ENCODE assay signal across 10 cellular contexts in genomic region chr16:28136751-28137434, GRCh38.
DNase-seq lines count a peak whose midpoint lies in the region; ATAC-seq and TF ChIP-seq lines count a peak whose summit lies in the region.
"Had no signal": no experiment of that assay in that cellular context is flagged by ENCODE, and none has a peak within 500 bp of the region (broad histone marks: within the 10 kb centered on the region; RNA-seq: fewer than 3 reads in every experiment).

No MANE protein-coding gene starts in this region.

- no peaks in the 10 kb centered on the region for H3K9me3 ChIP-seq in testis
- H3K9me3 ChIP-seq: gastroesophageal sphincter had no signal

- TF ChIP-seq CTCF in testis (IDR thresholded peaks at IDR 0.05), result no peak

- peaks cover 5% of the 10 kb centered on the region for H3K4me1 ChIP-seq in testis
- H3K4me1 ChIP-seq: gastroesophageal sphincter had no signal

- WGBS in testis, 2 donors, result 70 to 87% methylated on average over 4 to 6 of the region's 6 CpGs

- H3K27ac ChIP-seq in testis, result no peak overlapping the region
- H3K27ac ChIP-seq: gastroesophageal sphincter had no signal

- intact Hi-C loops in testis (cut with DNase I; ENCODE audit: low total_unique reads), result no loop called here

- DNase-seq in stimulated activated CD4-positive, alpha-beta T cell treated with anti-CD3 and anti-CD28 coated beads, Interleukin-4, amount 100 ng/mL, for 24 hours, result peak; percentile 21
- DNase-seq in stimulated activated CD4-positive, alpha-beta T cell treated with anti-CD3 and anti-CD28 coated beads, Interleukin-12 subunit alpha, Interleukin-12 subunit beta, amount 100 ng/mL, for 4 hours, result no peak
- DNase-seq in activated effector memory CD4-positive, alpha-beta T cell treated with anti-CD3 and anti-CD28 coated beads, Interleukin-2, amount 50 U/mL, for 16 hours, result peak; percentile 69
- DNase-seq in foreskin melanocyte (peak; percentile 13), testis (peak; percentile 38), GOT3 (lab: John Stamatoyannopoulos, UW) (no peak), DMS 273 treated with DMSO at 0.1 percent for 48 hours (lab: John Stamatoyannopoulos, UW) (no peak)
- DNase-seq: NCI-H1694 treated with DMSO at 0.1 percent for 48 hours had no signal

- H3K36me3 ChIP-seq in testis (ENCODE audit: low read depth, missing control alignments), result no peaks in the 10 kb centered on the region

- ATAC-seq in HG03139 (IDR thresholded peaks at IDR 0.05; ENCODE audit: unreplicated experiment), result no peak
- ATAC-seq: gastroesophageal sphincter had no signal

- H3K4me3 ChIP-seq in testis, result no peak overlapping the region
- H3K4me3 ChIP-seq: gastroesophageal sphincter had no signal

- no peaks in the 10 kb centered on the region for H3K27me3 ChIP-seq in testis
- H3K27me3 ChIP-seq: gastroesophageal sphincter had no signal

- no peak for TF ChIP-seq POLR2A in testis (IDR thresholded peaks at IDR 0.05)

Comparison
In these comparisons a context has a peak if more than half of its experiments do, and no peak if none do; other contexts are left out.
1. DNase-seq: peak in stimulated activated CD4-positive, alpha-beta T cell treated with anti-CD3 and anti-CD28 coated beads, Interleukin-4, amount 100 ng/mL, for 24 hours (single experiment), activated effector memory CD4-positive, alpha-beta T cell treated with anti-CD3 and anti-CD28 coated beads, Interleukin-2, amount 50 U/mL, for 16 hours (single experiment), foreskin melanocyte (single experiment) and testis (single experiment); none in stimulated activated CD4-positive, alpha-beta T cell treated with anti-CD3 and anti-CD28 coated beads, Interleukin-12 subunit alpha, Interleukin-12 subunit beta, amount 100 ng/mL, for 4 hours (single experiment), GOT3 (single experiment) and DMS 273 treated with DMSO at 0.1 percent for 48 hours (single experiment).